ENCODE assay signal across 1 cellular context in the genomic region with DNA sequence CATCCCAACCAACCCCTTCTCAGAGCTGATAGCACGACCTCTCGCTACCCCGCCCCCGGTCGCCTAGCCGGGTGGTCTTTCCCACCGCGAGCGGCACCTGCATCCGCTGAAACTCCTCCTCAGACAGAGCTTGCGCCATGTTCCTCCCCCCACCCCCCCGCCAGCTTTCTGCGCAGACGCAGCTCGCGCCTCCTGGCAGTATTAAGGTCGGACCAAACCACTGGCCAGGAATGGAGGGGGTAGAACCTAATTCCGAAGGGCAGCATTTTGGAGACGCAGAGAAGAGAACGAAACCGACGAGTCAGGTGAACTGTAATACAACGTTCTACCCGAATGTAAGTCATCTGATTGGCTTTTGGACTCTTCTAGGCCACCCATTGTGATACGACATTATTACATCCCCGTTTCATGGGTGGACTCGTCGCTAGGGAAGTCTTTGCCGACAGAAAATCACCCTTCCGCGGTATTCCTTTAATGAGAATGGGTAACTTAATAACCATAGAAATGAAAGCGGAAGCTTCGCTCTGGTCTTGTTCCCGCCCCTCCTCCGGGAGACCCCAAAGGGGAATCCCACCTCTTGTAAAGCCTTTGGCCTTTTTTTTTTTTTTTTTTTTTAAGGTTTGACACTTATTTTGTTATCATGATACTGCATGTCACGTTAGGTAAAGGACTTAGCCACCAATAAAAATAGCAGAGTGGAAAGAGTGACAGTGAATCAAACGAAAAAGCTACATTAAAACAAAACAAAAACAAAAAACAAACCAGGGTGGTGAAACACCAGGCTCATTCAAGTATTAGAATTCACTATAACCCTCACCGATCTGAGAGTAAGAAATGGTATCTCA.
A peak's percentile ranks its signal among the peaks of the same experiment; 100 is the strongest.
TF ChIP-seq lines count a peak whose summit lies in the region.

A gene with protein sequence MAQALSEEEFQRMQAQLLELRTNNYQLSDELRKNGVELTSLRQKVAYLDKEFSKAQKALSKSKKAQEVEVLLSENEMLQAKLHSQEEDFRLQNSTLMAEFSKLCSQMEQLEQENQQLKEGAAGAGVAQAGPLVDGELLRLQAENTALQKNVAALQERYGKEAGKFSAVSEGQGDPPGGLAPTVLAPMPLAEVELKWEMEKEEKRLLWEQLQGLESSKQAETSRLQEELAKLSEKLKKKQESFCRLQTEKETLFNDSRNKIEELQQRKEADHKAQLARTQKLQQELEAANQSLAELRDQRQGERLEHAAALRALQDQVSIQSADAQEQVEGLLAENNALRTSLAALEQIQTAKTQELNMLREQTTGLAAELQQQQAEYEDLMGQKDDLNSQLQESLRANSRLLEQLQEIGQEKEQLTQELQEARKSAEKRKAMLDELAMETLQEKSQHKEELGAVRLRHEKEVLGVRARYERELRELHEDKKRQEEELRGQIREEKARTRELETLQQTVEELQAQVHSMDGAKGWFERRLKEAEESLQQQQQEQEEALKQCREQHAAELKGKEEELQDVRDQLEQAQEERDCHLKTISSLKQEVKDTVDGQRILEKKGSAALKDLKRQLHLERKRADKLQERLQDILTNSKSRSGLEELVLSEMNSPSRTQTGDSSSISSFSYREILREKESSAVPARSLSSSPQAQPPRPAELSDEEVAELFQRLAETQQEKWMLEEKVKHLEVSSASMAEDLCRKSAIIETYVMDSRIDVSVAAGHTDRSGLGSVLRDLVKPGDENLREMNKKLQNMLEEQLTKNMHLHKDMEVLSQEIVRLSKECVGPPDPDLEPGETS (minus strand): TSS at position 174 of the 845 bp plus-strand sequence. CDS start 35 bp downstream, at position 139.

TF ChIP-seq in K562, 482 proteins besides CTCF, POLR2A, EP300 and RAD21 (continued from another document and continues in another):
- TF ChIP-seq, protein P1, sequence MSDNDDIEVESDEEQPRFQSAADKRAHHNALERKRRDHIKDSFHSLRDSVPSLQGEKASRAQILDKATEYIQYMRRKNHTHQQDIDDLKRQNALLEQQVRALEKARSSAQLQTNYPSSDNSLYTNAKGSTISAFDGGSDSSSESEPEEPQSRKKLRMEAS (CRISPR knock-in tag; IDR thresholded peaks at IDR 0.05), result no peak
- TF ChIP-seq ATF1 (CRISPR knock-in tag; IDR thresholded peaks at IDR 0.05) (no peak), ATF1 (tag; IDR thresholded peaks at IDR 0.05) (peak; percentile 39), TBP (optimal IDR thresholded peaks at IDR 0.05; ENCODE audit: low read depth, low read length) (peak; percentile 94), FOSL1 (tag; conservative IDR thresholded peaks at IDR 0.05) (0 out of 2 replicates have a peak, but pooled peaks have one; percentile 22), NONO (IDR thresholded peaks at IDR 0.05; ENCODE audit: low read depth in 2 of 2, low read length in 1 of 2) (peak in 1 of 2 experiments; percentile 99; a peak in 2 of 4 replicates), DPF2 (IDR thresholded peaks at IDR 0.05) (no peak), ZNF197 (CRISPR knock-in tag; IDR thresholded peaks at IDR 0.05; ENCODE audit: low read depth) (no peak), NCOR1 (IDR thresholded peaks at IDR 0.05) (0 out of 2 replicates have a peak, but pooled peaks have one; percentile 18), ZNF507 (tag; conservative IDR thresholded peaks at IDR 0.05) (no peak), ZNF445 (CRISPR knock-in tag; IDR thresholded peaks at IDR 0.05; ENCODE audit: low read depth) (no peak), LCOR (CRISPR knock-in tag; IDR thresholded peaks at IDR 0.05) (no peak), MAZ (CRISPR knock-in tag; conservative IDR thresholded peaks at IDR 0.05 in 1 of 2, IDR thresholded peaks at IDR 0.05 in 1 of 2) (0 out of 4 replicates have a peak, but pooled peaks of 1 of the 2 experiments have one; percentile 21), GATA2 (CRISPR knock-in tag; IDR thresholded peaks at IDR 0.05) (no peak), SIN3A (IDR thresholded peaks at IDR 0.05; ENCODE audit: borderline replicate concordance in 2 of 2, control insufficient read depth in 1 of 2, low read depth in 2 of 2, low read length in 2 of 2) (peak; percentile 15 to 56; a peak in 1 of 4 replicates), COPS2 (conservative IDR thresholded peaks at IDR 0.05) (no peak), GATAD2B (IDR thresholded peaks at IDR 0.05; ENCODE audit: borderline replicate concordance) (no peak), KLF1 (tag; IDR thresholded peaks at IDR 0.05) (no peak), POLR2B (IDR thresholded peaks at IDR 0.05; ENCODE audit: low read depth, partially characterized antibody) (peak; percentile 67), MEIS2 (IDR thresholded peaks at IDR 0.05; ENCODE audit: partially characterized antibody) (peak; percentile 10)
- TF ChIP-seq, protein P2, sequence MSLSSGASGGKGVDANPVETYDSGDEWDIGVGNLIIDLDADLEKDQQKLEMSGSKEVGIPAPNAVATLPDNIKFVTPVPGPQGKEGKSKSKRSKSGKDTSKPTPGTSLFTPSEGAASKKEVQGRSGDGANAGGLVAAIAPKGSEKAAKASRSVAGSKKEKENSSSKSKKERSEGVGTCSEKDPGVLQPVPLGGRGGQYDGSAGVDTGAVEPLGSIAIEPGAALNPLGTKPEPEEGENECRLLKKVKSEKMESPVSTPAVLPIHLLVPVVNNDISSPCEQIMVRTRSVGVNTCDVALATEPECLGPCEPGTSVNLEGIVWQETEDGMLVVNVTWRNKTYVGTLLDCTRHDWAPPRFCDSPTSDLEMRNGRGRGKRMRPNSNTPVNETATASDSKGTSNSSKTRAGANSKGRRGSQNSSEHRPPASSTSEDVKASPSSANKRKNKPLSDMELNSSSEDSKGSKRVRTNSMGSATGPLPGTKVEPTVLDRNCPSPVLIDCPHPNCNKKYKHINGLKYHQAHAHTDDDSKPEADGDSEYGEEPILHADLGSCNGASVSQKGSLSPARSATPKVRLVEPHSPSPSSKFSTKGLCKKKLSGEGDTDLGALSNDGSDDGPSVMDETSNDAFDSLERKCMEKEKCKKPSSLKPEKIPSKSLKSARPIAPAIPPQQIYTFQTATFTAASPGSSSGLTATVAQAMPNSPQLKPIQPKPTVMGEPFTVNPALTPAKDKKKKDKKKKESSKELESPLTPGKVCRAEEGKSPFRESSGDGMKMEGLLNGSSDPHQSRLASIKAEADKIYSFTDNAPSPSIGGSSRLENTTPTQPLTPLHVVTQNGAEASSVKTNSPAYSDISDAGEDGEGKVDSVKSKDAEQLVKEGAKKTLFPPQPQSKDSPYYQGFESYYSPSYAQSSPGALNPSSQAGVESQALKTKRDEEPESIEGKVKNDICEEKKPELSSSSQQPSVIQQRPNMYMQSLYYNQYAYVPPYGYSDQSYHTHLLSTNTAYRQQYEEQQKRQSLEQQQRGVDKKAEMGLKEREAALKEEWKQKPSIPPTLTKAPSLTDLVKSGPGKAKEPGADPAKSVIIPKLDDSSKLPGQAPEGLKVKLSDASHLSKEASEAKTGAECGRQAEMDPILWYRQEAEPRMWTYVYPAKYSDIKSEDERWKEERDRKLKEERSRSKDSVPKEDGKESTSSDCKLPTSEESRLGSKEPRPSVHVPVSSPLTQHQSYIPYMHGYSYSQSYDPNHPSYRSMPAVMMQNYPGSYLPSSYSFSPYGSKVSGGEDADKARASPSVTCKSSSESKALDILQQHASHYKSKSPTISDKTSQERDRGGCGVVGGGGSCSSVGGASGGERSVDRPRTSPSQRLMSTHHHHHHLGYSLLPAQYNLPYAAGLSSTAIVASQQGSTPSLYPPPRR (CRISPR knock-in tag; IDR thresholded peaks at IDR 0.05; ENCODE audit: borderline replicate concordance), result 0 out of 2 replicates have a peak, but pooled peaks have one; percentile 44
- TF ChIP-seq, protein P3, sequence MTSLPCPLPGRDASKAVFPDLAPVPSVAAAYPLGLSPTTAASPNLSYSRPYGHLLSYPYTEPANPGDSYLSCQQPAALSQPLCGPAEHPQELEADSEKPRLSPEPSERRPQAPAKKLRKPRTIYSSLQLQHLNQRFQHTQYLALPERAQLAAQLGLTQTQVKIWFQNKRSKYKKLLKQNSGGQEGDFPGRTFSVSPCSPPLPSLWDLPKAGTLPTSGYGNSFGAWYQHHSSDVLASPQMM (CRISPR knock-in tag; IDR thresholded peaks at IDR 0.05), result no peak
- TF ChIP-seq, protein P4, sequence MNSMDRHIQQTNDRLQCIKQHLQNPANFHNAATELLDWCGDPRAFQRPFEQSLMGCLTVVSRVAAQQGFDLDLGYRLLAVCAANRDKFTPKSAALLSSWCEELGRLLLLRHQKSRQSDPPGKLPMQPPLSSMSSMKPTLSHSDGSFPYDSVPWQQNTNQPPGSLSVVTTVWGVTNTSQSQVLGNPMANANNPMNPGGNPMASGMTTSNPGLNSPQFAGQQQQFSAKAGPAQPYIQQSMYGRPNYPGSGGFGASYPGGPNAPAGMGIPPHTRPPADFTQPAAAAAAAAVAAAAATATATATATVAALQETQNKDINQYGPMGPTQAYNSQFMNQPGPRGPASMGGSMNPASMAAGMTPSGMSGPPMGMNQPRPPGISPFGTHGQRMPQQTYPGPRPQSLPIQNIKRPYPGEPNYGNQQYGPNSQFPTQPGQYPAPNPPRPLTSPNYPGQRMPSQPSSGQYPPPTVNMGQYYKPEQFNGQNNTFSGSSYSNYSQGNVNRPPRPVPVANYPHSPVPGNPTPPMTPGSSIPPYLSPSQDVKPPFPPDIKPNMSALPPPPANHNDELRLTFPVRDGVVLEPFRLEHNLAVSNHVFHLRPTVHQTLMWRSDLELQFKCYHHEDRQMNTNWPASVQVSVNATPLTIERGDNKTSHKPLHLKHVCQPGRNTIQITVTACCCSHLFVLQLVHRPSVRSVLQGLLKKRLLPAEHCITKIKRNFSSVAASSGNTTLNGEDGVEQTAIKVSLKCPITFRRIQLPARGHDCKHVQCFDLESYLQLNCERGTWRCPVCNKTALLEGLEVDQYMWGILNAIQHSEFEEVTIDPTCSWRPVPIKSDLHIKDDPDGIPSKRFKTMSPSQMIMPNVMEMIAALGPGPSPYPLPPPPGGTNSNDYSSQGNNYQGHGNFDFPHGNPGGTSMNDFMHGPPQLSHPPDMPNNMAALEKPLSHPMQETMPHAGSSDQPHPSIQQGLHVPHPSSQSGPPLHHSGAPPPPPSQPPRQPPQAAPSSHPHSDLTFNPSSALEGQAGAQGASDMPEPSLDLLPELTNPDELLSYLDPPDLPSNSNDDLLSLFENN (IDR thresholded peaks at IDR 0.05; ENCODE audit: low read depth in 2 of 2, low read length in 2 of 2), result no peak
- TF ChIP-seq, protein P5, sequence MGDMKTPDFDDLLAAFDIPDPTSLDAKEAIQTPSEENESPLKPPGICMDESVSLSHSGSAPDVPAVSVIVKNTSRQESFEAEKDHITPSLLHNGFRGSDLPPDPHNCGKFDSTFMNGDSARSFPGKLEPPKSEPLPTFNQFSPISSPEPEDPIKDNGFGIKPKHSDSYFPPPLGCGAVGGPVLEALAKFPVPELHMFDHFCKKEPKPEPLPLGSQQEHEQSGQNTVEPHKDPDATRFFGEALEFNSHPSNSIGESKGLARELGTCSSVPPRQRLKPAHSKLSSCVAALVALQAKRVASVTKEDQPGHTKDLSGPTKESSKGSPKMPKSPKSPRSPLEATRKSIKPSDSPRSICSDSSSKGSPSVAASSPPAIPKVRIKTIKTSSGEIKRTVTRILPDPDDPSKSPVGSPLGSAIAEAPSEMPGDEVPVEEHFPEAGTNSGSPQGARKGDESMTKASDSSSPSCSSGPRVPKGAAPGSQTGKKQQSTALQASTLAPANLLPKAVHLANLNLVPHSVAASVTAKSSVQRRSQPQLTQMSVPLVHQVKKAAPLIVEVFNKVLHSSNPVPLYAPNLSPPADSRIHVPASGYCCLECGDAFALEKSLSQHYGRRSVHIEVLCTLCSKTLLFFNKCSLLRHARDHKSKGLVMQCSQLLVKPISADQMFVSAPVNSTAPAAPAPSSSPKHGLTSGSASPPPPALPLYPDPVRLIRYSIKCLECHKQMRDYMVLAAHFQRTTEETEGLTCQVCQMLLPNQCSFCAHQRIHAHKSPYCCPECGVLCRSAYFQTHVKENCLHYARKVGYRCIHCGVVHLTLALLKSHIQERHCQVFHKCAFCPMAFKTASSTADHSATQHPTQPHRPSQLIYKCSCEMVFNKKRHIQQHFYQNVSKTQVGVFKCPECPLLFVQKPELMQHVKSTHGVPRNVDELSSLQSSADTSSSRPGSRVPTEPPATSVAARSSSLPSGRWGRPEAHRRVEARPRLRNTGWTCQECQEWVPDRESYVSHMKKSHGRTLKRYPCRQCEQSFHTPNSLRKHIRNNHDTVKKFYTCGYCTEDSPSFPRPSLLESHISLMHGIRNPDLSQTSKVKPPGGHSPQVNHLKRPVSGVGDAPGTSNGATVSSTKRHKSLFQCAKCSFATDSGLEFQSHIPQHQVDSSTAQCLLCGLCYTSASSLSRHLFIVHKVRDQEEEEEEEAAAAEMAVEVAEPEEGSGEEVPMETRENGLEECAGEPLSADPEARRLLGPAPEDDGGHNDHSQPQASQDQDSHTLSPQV (IDR thresholded peaks at IDR 0.05), result no peak
- TF ChIP-seq, protein P6, sequence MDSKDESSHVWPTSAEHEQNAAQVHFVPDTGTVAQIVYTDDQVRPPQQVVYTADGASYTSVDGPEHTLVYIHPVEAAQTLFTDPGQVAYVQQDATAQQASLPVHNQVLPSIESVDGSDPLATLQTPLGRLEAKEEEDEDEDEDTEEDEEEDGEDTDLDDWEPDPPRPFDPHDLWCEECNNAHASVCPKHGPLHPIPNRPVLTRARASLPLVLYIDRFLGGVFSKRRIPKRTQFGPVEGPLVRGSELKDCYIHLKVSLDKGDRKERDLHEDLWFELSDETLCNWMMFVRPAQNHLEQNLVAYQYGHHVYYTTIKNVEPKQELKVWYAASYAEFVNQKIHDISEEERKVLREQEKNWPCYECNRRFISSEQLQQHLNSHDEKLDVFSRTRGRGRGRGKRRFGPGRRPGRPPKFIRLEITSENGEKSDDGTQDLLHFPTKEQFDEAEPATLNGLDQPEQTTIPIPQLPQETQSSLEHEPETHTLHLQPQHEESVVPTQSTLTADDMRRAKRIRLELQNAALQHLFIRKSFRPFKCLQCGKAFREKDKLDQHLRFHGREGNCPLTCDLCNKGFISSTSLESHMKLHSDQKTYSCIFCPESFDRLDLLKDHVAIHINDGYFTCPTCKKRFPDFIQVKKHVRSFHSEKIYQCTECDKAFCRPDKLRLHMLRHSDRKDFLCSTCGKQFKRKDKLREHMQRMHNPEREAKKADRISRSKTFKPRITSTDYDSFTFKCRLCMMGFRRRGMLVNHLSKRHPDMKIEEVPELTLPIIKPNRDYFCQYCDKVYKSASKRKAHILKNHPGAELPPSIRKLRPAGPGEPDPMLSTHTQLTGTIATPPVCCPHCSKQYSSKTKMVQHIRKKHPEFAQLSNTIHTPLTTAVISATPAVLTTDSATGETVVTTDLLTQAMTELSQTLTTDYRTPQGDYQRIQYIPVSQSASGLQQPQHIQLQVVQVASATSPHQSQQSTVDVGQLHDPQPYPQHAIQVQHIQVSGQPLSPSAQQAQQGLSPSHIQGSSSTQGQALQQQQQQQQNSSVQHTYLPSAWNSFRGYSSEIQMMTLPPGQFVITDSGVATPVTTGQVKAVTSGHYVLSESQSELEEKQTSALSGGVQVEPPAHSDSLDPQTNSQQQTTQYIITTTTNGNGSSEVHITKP (IDR thresholded peaks at IDR 0.05; ENCODE audit: partially characterized antibody), result peak; percentile 100
